Comparison of ENCODE assay signal across 8 cellular contexts in the genomic region with DNA sequence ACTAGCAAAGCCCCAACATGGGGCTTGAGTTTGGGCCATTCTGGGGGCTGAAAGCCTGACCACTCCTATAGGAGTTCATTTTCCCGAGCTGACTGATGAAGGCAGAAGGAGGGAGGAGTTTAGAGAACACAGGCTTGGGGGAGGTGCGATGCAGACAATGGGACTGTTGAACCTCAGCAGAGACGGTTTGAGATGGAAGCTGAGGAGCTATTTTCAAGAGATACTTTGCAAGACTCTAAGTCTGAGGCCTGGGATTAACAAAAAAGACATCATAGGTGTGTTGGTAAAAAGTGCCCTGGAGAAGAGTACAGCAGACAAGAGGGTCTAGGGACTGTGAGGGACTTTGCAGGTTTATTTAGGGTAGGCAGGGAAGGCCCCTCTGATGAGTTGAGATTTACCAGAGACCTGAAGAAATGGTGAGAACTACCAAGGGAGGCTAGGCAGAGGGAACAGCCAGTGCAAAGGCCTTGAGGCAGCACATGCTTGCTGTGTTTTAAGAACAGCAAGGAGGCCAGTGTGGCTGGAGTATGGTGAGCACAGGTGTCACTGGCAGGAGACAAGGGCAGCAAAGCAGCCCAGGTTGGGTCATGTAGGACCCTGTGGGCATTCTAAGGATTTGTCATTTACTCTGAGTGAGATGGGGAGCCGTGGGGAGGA. TPM values are rescaled to one million over a fixed set of nuclear protein-coding genes. Genes with fewer than 3 reads are reported as not detected.
DNase-seq lines count a peak whose midpoint lies in the region; ATAC-seq and TF ChIP-seq lines count a peak whose summit lies in the region.

No MANE protein-coding gene starts in this region.

- ATAC-seq in central memory CD8-positive, alpha-beta T cell (replicated peaks; ENCODE audit: extremely low read depth, poor library complexity, severe bottlenecking): no peak
- ATAC-seq in HG02642 (IDR thresholded peaks at IDR 0.05; ENCODE audit: poor library complexity, unreplicated experiment) (no peak), GM21390 (IDR thresholded peaks at IDR 0.05; ENCODE audit: unreplicated experiment) (no peak)

- TF ChIP-seq CTCF in GM13976 (IDR thresholded peaks at IDR 0.05; ENCODE audit: borderline replicate concordance, control extremely low read depth, extremely low read depth, insufficient read depth, missing control alignments) (no peak), neural crest cell (conservative IDR thresholded peaks at IDR 0.05) (no peak)

- H3K27me3 Mint-ChIP-seq in central memory CD8-positive, alpha-beta T cell: no peaks in the 10 kb centered on the region
- peaks cover under 1% of the 10 kb centered on the region for H3K27me3 Mint-ChIP-seq in neural crest cell (ENCODE audit: low read depth)

- in situ Hi-C loops in GM13976 (cut with MboI; ENCODE audit: low sequenced_read_pairs, unreplicated experiment): no loop called here

- H3K4me1 Mint-ChIP-seq in central memory CD8-positive, alpha-beta T cell: peaks cover 34% of the 10 kb centered on the region
- peaks cover 57% of the 10 kb centered on the region for H3K4me1 Mint-ChIP-seq in neural crest cell

- H3K9me3 Mint-ChIP-seq in central memory CD8-positive, alpha-beta T cell: no peaks in the 10 kb centered on the region
- no peaks in the 10 kb centered on the region for H3K9me3 Mint-ChIP-seq in neural crest cell

- H3K27ac Mint-ChIP-seq in central memory CD8-positive, alpha-beta T cell (ENCODE audit: low read depth): peak overlapping the region; percentile 3
- H3K27ac Mint-ChIP-seq in neural crest cell (ENCODE audit: unreplicated experiment): peak overlapping the region; percentile 92

- peak; percentile 17 for DNase-seq in GM13976 (ENCODE audit: low spot score)
- DNase-seq in NCI-H2107 treated with DMSO at 0.1 percent for 48 hours (lab: John Stamatoyannopoulos, UW; ENCODE audit: unreplicated experiment): peak; percentile 43
- DNase-seq in central memory CD8-positive, alpha-beta T cell (ENCODE audit: low spot score in 2 of 2): no peak
- DNase-seq in neural crest cell (ENCODE audit: low read depth, low spot score): peak; percentile 34
- DNase-seq in stimulated activated naive CD4-positive, alpha-beta T cell (lab: John Stamatoyannopoulos, UW): no peak
- no peak for DNase-seq in OCI-M2 (lab: John Stamatoyannopoulos, UW; ENCODE audit: unreplicated experiment)

- no peak overlapping the region for H3K4me3 Mint-ChIP-seq in central memory CD8-positive, alpha-beta T cell
- peak overlapping the region; percentile 84 for H3K4me3 Mint-ChIP-seq in neural crest cell

- peaks cover 12% of the 10 kb centered on the region for H3K36me3 Mint-ChIP-seq in central memory CD8-positive, alpha-beta T cell (ENCODE audit: insufficient read depth)
- H3K36me3 Mint-ChIP-seq in neural crest cell (ENCODE audit: low read depth): no peaks in the 10 kb centered on the region

RNA-seq across cellular contexts. Expression of gene PCBP1, which starts 31.6 kb away (rescaled TPM):
- 365 and 382 TPM in 2 replicates for total RNA-seq in neural crest cell

Comparison
In these comparisons a context has a peak if more than half of its experiments do, and no peak if none do; other contexts are left out.
1. DNase-seq: peak in GM13976 (single experiment), NCI-H2107 treated with DMSO at 0.1 percent for 48 hours (single experiment) and neural crest cell (single experiment); none in central memory CD8-positive, alpha-beta T cell (0 of 2), stimulated activated naive CD4-positive, alpha-beta T cell (0 of 6) and OCI-M2 (single experiment).